ENCODE assay signal across 17 cellular contexts in genomic region chr1:154348429-154349076, GRCh38. TPM values are rescaled to one million over a fixed set of nuclear protein-coding genes. Genes with fewer than 3 reads are reported as not detected.
DNase-seq lines count a peak whose midpoint lies in the region; ATAC-seq and TF ChIP-seq lines count a peak whose summit lies in the region.
"Had no signal": no experiment of that assay in that cellular context is flagged by ENCODE, and none has a peak within 500 bp of the region (broad histone marks: within the 10 kb centered on the region; RNA-seq: fewer than 3 reads in every experiment).

No MANE protein-coding gene starts in this region.

- no peak overlapping the region for H3K4me3 Mint-ChIP-seq in activated naive CD4-positive, alpha-beta T cell treated with anti-CD3 and anti-CD28 coated beads, Interleukin-2, amount 50 U/mL, for 24 hours
- H3K4me3 Mint-ChIP-seq in activated naive CD4-positive, alpha-beta T cell treated with anti-CD3 and anti-CD28 coated beads, Interleukin-2, amount 10 ng/mL, durations not matched to agents 7 days and 5 days = no peak overlapping the region
- H3K4me3 Mint-ChIP-seq: B cell had no signal

- peak; percentile 11 for TF ChIP-seq CTCF in retinal pigment epithelial cell (conservative IDR thresholded peaks at IDR 0.05; ENCODE audit: low read depth, low read length)

- no peaks in the 10 kb centered on the region for H3K27me3 ChIP-seq in SJCRH30

- H3K27ac Mint-ChIP-seq in activated naive CD4-positive, alpha-beta T cell treated with anti-CD3 and anti-CD28 coated beads, Interleukin-2, amount 50 U/mL, for 24 hours = peak overlapping the region; percentile 35
- no peak overlapping the region for H3K27ac Mint-ChIP-seq in activated naive CD4-positive, alpha-beta T cell treated with anti-CD3 and anti-CD28 coated beads, Interleukin-2, amount 10 ng/mL, durations not matched to agents 7 days and 5 days
- H3K27ac Mint-ChIP-seq: B cell had no signal

- CTCF ChIA-PET in activated naive CD4-positive, alpha-beta T cell treated with anti-CD3 and anti-CD28 coated beads, Interleukin-2, amount 10 ng/mL, durations not matched to agents 7 days and 5 days (lab: Charles Lee) = interaction anchor here (1.1 to 13.5 kb wide), 2 partner anchors 14 to 131 kb away, joined by 3 to 125 read pairs; no protein-coding TSS in a partner anchor

- peak overlapping the region; percentile 68 for H3K27ac ChIP-seq in angular gyrus (ENCODE audit: low read depth, low read length)
- no peak overlapping the region for H3K27ac ChIP-seq in SJCRH30

- H3K4me3 ChIP-seq in retinal pigment epithelial cell (ENCODE audit: low read length) = no peak overlapping the region
- H3K4me3 ChIP-seq in SJCRH30 = no peak overlapping the region
- H3K4me3 ChIP-seq: prostate gland had no signal

- ATAC-seq in HG03469 (IDR thresholded peaks at IDR 0.05; ENCODE audit: unreplicated experiment) = no peak

- H3K4me1 ChIP-seq in SJCRH30 = no peaks in the 10 kb centered on the region

- no peak for TF ChIP-seq EP300 in Ishikawa (IDR thresholded peaks at IDR 0.05; ENCODE audit: borderline replicate concordance)

- no peaks in the 10 kb centered on the region for H3K27me3 Mint-ChIP-seq in activated naive CD4-positive, alpha-beta T cell treated with anti-CD3 and anti-CD28 coated beads, Interleukin-2, amount 50 U/mL, for 24 hours
- no peaks in the 10 kb centered on the region for H3K27me3 Mint-ChIP-seq in activated naive CD4-positive, alpha-beta T cell treated with anti-CD3 and anti-CD28 coated beads, Interleukin-2, amount 10 ng/mL, durations not matched to agents 7 days and 5 days

- H3K9me3 ChIP-seq in SJCRH30 (replicated peaks) = no peaks in the 10 kb centered on the region
- H3K9me3 ChIP-seq: prostate gland had no signal

- H3K4me1 Mint-ChIP-seq in activated naive CD4-positive, alpha-beta T cell treated with anti-CD3 and anti-CD28 coated beads, Interleukin-2, amount 50 U/mL, for 24 hours = peaks cover 75% of the 10 kb centered on the region
- H3K4me1 Mint-ChIP-seq in activated naive CD4-positive, alpha-beta T cell treated with anti-CD3 and anti-CD28 coated beads, Interleukin-2, amount 10 ng/mL, durations not matched to agents 7 days and 5 days = peaks cover 61% of the 10 kb centered on the region

- H3K36me3 Mint-ChIP-seq in activated naive CD4-positive, alpha-beta T cell treated with anti-CD3 and anti-CD28 coated beads, Interleukin-2, amount 50 U/mL, for 24 hours = peaks cover 28% of the 10 kb centered on the region
- peaks cover 65% of the 10 kb centered on the region for H3K36me3 Mint-ChIP-seq in activated naive CD4-positive, alpha-beta T cell treated with anti-CD3 and anti-CD28 coated beads, Interleukin-2, amount 10 ng/mL, durations not matched to agents 7 days and 5 days

- peak; percentile 40; the same call in 1 of the 2 replicates for TF ChIP-seq RAD21 in Ishikawa (IDR thresholded peaks at IDR 0.05; ENCODE audit: low read depth)

- no peak for DNase-seq in activated naive CD4-positive, alpha-beta T cell treated with anti-CD3 and anti-CD28 coated beads, Interleukin-2, amount 10 ng/mL, durations not matched to agents 7 days and 5 days
- no peak for DNase-seq in retinal pigment epithelial cell (ENCODE audit: low read depth)
- no peak for DNase-seq in SJCRH30
- DNase-seq in NCI-H146 treated with DMSO at 0.1 percent for 48 hours (lab: John Stamatoyannopoulos, UW; ENCODE audit: unreplicated experiment) = no peak
- DNase-seq: activated CD4-positive, alpha-beta T cell treated with anti-CD3 and anti-CD28 coated beads for 1 hour; activated gamma-delta T cell treated with Interleukin-2 at 50 U/mL for 16 hours; cerebellar nuclear complex; NCI-H1105; NCI-H748 treated with DMSO at 0.1 percent for 48 hours; stimulated activated CD4-positive, alpha-beta T cell treated with anti-CD3 and anti-CD28 coated beads, Interleukin-2, amount 100 ng/mL, for 24 hours had no signal

- peaks cover 19% of the 10 kb centered on the region for H3K36me3 ChIP-seq in SJCRH30

- no peaks in the 10 kb centered on the region for H3K9me3 Mint-ChIP-seq in activated naive CD4-positive, alpha-beta T cell treated with anti-CD3 and anti-CD28 coated beads, Interleukin-2, amount 50 U/mL, for 24 hours
- H3K9me3 Mint-ChIP-seq in activated naive CD4-positive, alpha-beta T cell treated with anti-CD3 and anti-CD28 coated beads, Interleukin-2, amount 10 ng/mL, durations not matched to agents 7 days and 5 days = no peaks in the 10 kb centered on the region

TF ChIP-seq in Ishikawa, 13 proteins besides CTCF, POLR2A, EP300 and RAD21:
- TF ChIP-seq NFIC (IDR thresholded peaks at IDR 0.05) = no peak
- TF ChIP-seq TCF12 (IDR thresholded peaks at IDR 0.05; ENCODE audit: low read depth) = no peak

RNA-seq across cellular contexts. Expression of gene ATP8B2, which starts 23.2 kb away (rescaled TPM):
- total RNA-seq in SJCRH30 (2014; rRNA removed; shearing (Covaris generic)) = 21.2 and 25.7 TPM in 2 replicates

RNA-seq across cellular contexts. Expression of gene AQP10, which starts 27.7 kb away (rescaled TPM):
- not detected in 2 replicates for total RNA-seq in SJCRH30 (2014; rRNA removed; shearing (Covaris generic))
- total RNA-seq: B cell, fibroblast of lung had no signal

RNA-seq across cellular contexts. Expression of gene IL6R, which starts 56.6 kb away (rescaled TPM):
- 0.53 and 1.1 TPM in 2 replicates for total RNA-seq in SJCRH30 (2014; rRNA removed; shearing (Covaris generic))
